8 cellular contexts compared by ENCODE assay signal in the genomic region with DNA sequence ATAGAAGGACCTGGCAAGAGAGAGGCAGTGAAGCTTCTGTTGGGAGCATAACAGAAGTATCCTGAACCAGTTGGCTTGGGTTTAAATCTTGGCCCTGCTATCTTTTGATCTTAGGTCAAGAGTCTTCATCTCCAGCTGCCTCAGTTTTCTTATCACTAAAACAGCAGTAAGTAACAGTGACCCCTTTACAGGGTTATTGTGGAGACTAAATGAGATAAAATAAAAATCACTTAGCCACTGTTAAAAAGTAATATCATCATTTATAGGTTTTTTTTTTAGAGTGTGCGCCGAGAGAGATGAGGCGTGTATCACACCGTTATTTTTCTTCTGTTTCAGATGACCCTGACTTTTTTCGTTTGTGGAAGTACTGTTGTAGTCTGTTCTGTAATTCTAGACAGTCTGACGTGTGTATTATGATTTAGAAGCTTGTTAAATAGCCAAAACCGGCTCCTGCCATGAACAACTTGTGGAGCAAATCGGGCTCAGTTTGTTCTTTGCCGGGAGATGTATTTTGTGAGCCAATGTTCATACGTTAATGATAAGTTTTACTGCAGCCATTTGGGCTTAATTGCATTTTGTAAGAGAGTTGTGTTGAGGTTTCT. TPM values are rescaled to one million over a fixed set of nuclear protein-coding genes. Genes with fewer than 3 reads are reported as not detected.
A peak's percentile ranks its signal among the peaks of the same experiment; 100 is the strongest.
DNase-seq lines count a peak whose midpoint lies in the region; ATAC-seq, FAIRE-seq and TF ChIP-seq lines count a peak whose summit lies in the region.

No MANE protein-coding gene starts in this region.

- H3K4me3 ChIP-seq in left ventricle myocardium inferior (peak overlapping the region; percentile 79), bronchial epithelial cell (ENCODE audit: low read depth, low read length) (peak overlapping the region; percentile 91)

- no peaks in the 10 kb centered on the region for H3K9me3 Mint-ChIP-seq in mesothelial cell of epicardium

- H3K27ac Mint-ChIP-seq in mesothelial cell of epicardium, result peak overlapping the region; percentile 99

- no peaks in the 10 kb centered on the region for H3K27me3 Mint-ChIP-seq in mesothelial cell of epicardium (ENCODE audit: low read depth)

- intact Hi-C loops in left ventricle myocardium inferior (cut with micrococcal nuclease) (loop anchor here (10.0 kb wide), 1 partner anchor 59 kb away; no protein-coding TSS in a partner anchor), Right ventricle myocardium inferior (cut with DNase I) (loop anchor here (2.0 to 10.0 kb wide), 2 partner anchors 59 to 159 kb away; a partner anchor contains a TSS)

- H3K27me3 ChIP-seq in left ventricle myocardium inferior (ENCODE audit: low read depth) (no peaks in the 10 kb centered on the region), bronchial epithelial cell (ENCODE audit: control insufficient read depth, insufficient read depth, low read length) (no peaks in the 10 kb centered on the region)

- H3K36me3 ChIP-seq in left ventricle myocardium inferior (peaks cover 24% of the 10 kb centered on the region), bronchial epithelial cell (ENCODE audit: control insufficient read depth, insufficient read depth, low read length) (peaks cover 3% of the 10 kb centered on the region)

- H3K9me3 ChIP-seq in left ventricle myocardium inferior (replicated peaks), result no peaks in the 10 kb centered on the region

- H3K27ac ChIP-seq in left ventricle myocardium inferior (replicated peaks), result peak overlapping the region; percentile 98

- DNase-seq in left ventricle myocardium inferior (no peak), Right ventricle myocardium inferior (ENCODE audit: missing footprints) (no peak), bronchial epithelial cell (ENCODE audit: low read depth) (no peak), mesothelial cell of epicardium (ENCODE audit: low spot score in 2 of 2, unreplicated experiment in 2 of 2) (no peak), SW480 (ENCODE audit: low spot score) (no peak), H4 (ENCODE audit: low spot score) (no peak)
- no peak for DNase-seq in stimulated activated CD8-positive, alpha-beta memory T cell treated with anti-CD3 and anti-CD28 coated beads, Interleukin-4, amount 100 ng/mL, for 48 hours

- H3K36me3 Mint-ChIP-seq in mesothelial cell of epicardium, result peaks cover 8% of the 10 kb centered on the region

- H3K4me1 ChIP-seq in left ventricle myocardium inferior, result peaks cover 70% of the 10 kb centered on the region

- H3K4me1 Mint-ChIP-seq in mesothelial cell of epicardium, result peaks cover 25% of the 10 kb centered on the region

- no peak for FAIRE-seq in bronchial epithelial cell (lab: Jason Lieb, UNC)

- H3K4me3 Mint-ChIP-seq in mesothelial cell of epicardium, result peak overlapping the region; percentile 98

- ATAC-seq in Right ventricle myocardium inferior (no peak), GM21390 (IDR thresholded peaks at IDR 0.05; ENCODE audit: unreplicated experiment) (no peak)

- TF ChIP-seq CTCF in left ventricle myocardium inferior (IDR thresholded peaks at IDR 0.05; ENCODE audit: borderline replicate concordance) (no peak), bronchial epithelial cell (IDR thresholded peaks at IDR 0.05; ENCODE audit: insufficient read depth, low read length, severe bottlenecking) (no peak), mesothelial cell of epicardium (IDR thresholded peaks at IDR 0.05; ENCODE audit: unreplicated experiment) (no peak)

RNA-seq across cellular contexts. Expression of a gene that starts 1.2 kb away (rescaled TPM):
- total RNA-seq in left ventricle myocardium inferior (59.0 TPM), Right ventricle myocardium inferior (60.1 TPM), bronchial epithelial cell (82.3 and 82.4 TPM in 2 replicates), mesothelial cell of epicardium (117 to 121 TPM (median 119 TPM) in 3 replicates)
- total RNA-seq in H4 (2014; rRNA removed; shearing (Covaris generic)), result 46.2 and 69.8 TPM in 2 replicates
